Comparison of ENCODE assay signal across 10 cellular contexts in genomic region chr11:66510990-66511339, GRCh38. TPM values are rescaled to one million over a fixed set of nuclear protein-coding genes. Genes with fewer than 3 reads are reported as not detected.
A peak's percentile ranks its signal among the peaks of the same experiment; 100 is the strongest.
DNase-seq lines count a peak whose midpoint lies in the region; ATAC-seq, FAIRE-seq and TF ChIP-seq lines count a peak whose summit lies in the region.
"Had no signal": no experiment of that assay in that cellular context is flagged by ENCODE, and none has a peak within 500 bp of the region (broad histone marks: within the 10 kb centered on the region; RNA-seq: fewer than 3 reads in every experiment).

No MANE protein-coding gene starts in this region.

- H3K9me1 ChIP-seq in endothelial cell of umbilical vein (replicated peaks; ENCODE audit: control insufficient read depth, extremely low read depth, insufficient read depth, low read length) = no peaks in the 10 kb centered on the region

- H3K36me3 Mint-ChIP-seq in CD4-positive, CD25-positive, alpha-beta regulatory T cell = peaks cover 9% of the 10 kb centered on the region

- no peaks in the 10 kb centered on the region for H3K27me3 Mint-ChIP-seq in CD4-positive, CD25-positive, alpha-beta regulatory T cell

- peak overlapping the region; percentile 71 for H3K9ac ChIP-seq in NT2/D1 (ENCODE audit: insufficient read length, low read depth)
- peak overlapping the region; percentile 83 for H3K9ac ChIP-seq in endothelial cell of umbilical vein (replicated peaks; ENCODE audit: extremely low read depth, insufficient read depth, low read length)
- peak overlapping the region; percentile 66 for H3K9ac ChIP-seq in neuronal stem cell (ENCODE audit: low read depth, low read length, poor library complexity)

- peaks cover 5 to 19% (median 11%) of the 10 kb centered on the region in 4 donors for H3K4me1 Mint-ChIP-seq in CD4-positive, CD25-positive, alpha-beta regulatory T cell

- H2BK5ac ChIP-seq in neuronal stem cell (ENCODE audit: low read length) = no peak overlapping the region

- H3K4me3 Mint-ChIP-seq in CD4-positive, CD25-positive, alpha-beta regulatory T cell = peak overlapping the region; percentile 87 to 94 (median 88)

- peaks cover 3% of the 10 kb centered on the region for H3K79me1 ChIP-seq in neuronal stem cell (ENCODE audit: low read depth, low read length)

- no peak for FAIRE-seq in endothelial cell of umbilical vein (lab: Jason Lieb, UNC)

- TF ChIP-seq CTCF in endothelial cell of umbilical vein (IDR thresholded peaks at IDR 0.05; ENCODE audit: extremely low read depth in 1 of 2, insufficient read depth in 1 of 2, low read depth in 1 of 2, low read length in 2 of 2) = no peak

- TF ChIP-seq POLR2A in endothelial cell of umbilical vein (IDR thresholded peaks at IDR 0.05; ENCODE audit: low read depth, low read length) = no peak

- peak overlapping the region; percentile 95 for H3K4me3 ChIP-seq in CD4-positive, CD25-positive, alpha-beta regulatory T cell (ENCODE audit: low read depth, low read length)
- peak overlapping the region; percentile 94 for H3K4me3 ChIP-seq in NT2/D1 (ENCODE audit: insufficient read length, low read depth)
- peak overlapping the region; percentile 56 to 91 (median 89) for H3K4me3 ChIP-seq in endothelial cell of umbilical vein (replicated peaks in 1 of 3; ENCODE audit: insufficient read depth in 1 of 3, low read depth in 1 of 3, low read length in 3 of 3)
- H3K4me3 ChIP-seq in neuronal stem cell (ENCODE audit: low read length in 2 of 2) = peak overlapping the region; percentile 81 to 93

- no peak overlapping the region for H2AK5ac ChIP-seq in neuronal stem cell (ENCODE audit: low read depth, low read length)

- H2BK15ac ChIP-seq in neuronal stem cell (ENCODE audit: low read length) = no peak overlapping the region

- no peaks in the 10 kb centered on the region for H4K20me1 ChIP-seq in endothelial cell of umbilical vein (replicated peaks; ENCODE audit: control insufficient read depth, extremely low read depth, insufficient read depth, low read length)

- no CpG with 5 or more reads among the region's 5 CpGs for WGBS in neuronal stem cell (ENCODE audit: extremely low coverage in 2 of 2, insufficient read length in 2 of 2, insufficient replicate concordance in 1 of 2), 2 donors

- H3K9me3 Mint-ChIP-seq in CD4-positive, CD25-positive, alpha-beta regulatory T cell = peaks cover 0 to 2% (median 0%) of the 10 kb centered on the region in 7 donors

- H3K36me3 ChIP-seq in CD4-positive, CD25-positive, alpha-beta regulatory T cell (ENCODE audit: control insufficient read depth, insufficient read depth, low read length) = peaks cover 5% of the 10 kb centered on the region
- H3K36me3 ChIP-seq in NT2/D1 (ENCODE audit: insufficient read depth, insufficient read length, low read length) = peaks cover 63% of the 10 kb centered on the region
- H3K36me3 ChIP-seq in endothelial cell of umbilical vein (ENCODE audit: control insufficient read depth in 2 of 2, extremely low read depth in 1 of 2, insufficient read depth in 2 of 2, low read length in 2 of 2) = peaks cover 0 to 8% of the 10 kb centered on the region in 2 experiments
- peaks cover 20 to 48% of the 10 kb centered on the region in 2 donors for H3K36me3 ChIP-seq in neuronal stem cell (replicated peaks in 1 of 2; ENCODE audit: control insufficient read depth in 2 of 2, insufficient read depth in 2 of 2, low read length in 2 of 2)

- H3K9me3 ChIP-seq in CD4-positive, CD25-positive, alpha-beta regulatory T cell (ENCODE audit: control insufficient read depth in 2 of 2, low read length in 2 of 2) = no peaks in the 10 kb centered on the region
- H3K9me3 ChIP-seq in NT2/D1 (ENCODE audit: insufficient read depth, low read length) (no peaks in the 10 kb centered on the region), endothelial cell of umbilical vein (replicated peaks; ENCODE audit: control insufficient read depth, insufficient read depth, low read length) (no peaks in the 10 kb centered on the region), neuronal stem cell (replicated peaks in 1 of 2; ENCODE audit: control insufficient read depth in 2 of 2, insufficient read depth in 1 of 2, low read depth in 1 of 2, low read length in 2 of 2) (no peaks in the 10 kb centered on the region)

- peak overlapping the region; percentile 28 for H3K27ac ChIP-seq in CD4-positive, CD25-positive, alpha-beta regulatory T cell (ENCODE audit: insufficient read depth, low read length, poor library complexity, severe bottlenecking)
- H3K27ac ChIP-seq in endothelial cell of umbilical vein (ENCODE audit: insufficient read depth, low read depth, low read length) (no peak overlapping the region), neuronal stem cell (replicated peaks; ENCODE audit: low read length) (no peak overlapping the region)

- H3K4me1 ChIP-seq in CD4-positive, CD25-positive, alpha-beta regulatory T cell (ENCODE audit: control insufficient read depth, insufficient read depth, low read length, poor library complexity, severe bottlenecking) = peaks cover 10% of the 10 kb centered on the region
- H3K4me1 ChIP-seq in NT2/D1 (ENCODE audit: insufficient read depth, insufficient read length) (no peaks in the 10 kb centered on the region), endothelial cell of umbilical vein (ENCODE audit: control insufficient read depth, extremely low read depth, insufficient read depth, low read length) (peaks cover 5% of the 10 kb centered on the region), neuronal stem cell (ENCODE audit: control insufficient read depth in 2 of 2, insufficient read depth in 1 of 2, low read depth in 1 of 2, low read length in 2 of 2) (peaks cover 2% of the 10 kb centered on the region in 2 donors)

- CTCF ChIA-PET in endothelial cell of umbilical vein (lab: Charles Lee) = interaction anchor here (1.0 to 1.9 kb wide), 4 partner anchors 16 to 168 kb away, joined by 3 to 7 read pairs (median 3); partner anchors contain the start of gene PELI3

- no peak for ATAC-seq in CD4-positive, CD25-positive, alpha-beta regulatory T cell (ENCODE audit: low read depth in 2 of 2)
- ATAC-seq in GM18520 (IDR thresholded peaks at IDR 0.05; ENCODE audit: unreplicated experiment) (no peak), HG03457 (IDR thresholded peaks at IDR 0.05; ENCODE audit: unreplicated experiment) (no peak)

- H2BK12ac ChIP-seq in neuronal stem cell (ENCODE audit: low read length) = no peak overlapping the region

- H3K14ac ChIP-seq in neuronal stem cell (ENCODE audit: low read length) = no peak overlapping the region

- dilution Hi-C loops in endothelial cell of umbilical vein (cut with MboI; ENCODE audit: extremely low pct_ligation_motif_present, low sequenced_read_pairs) = no loop called here

- H3K4ac ChIP-seq in neuronal stem cell (ENCODE audit: low read length) = no peak overlapping the region

- no peak overlapping the region for H4K91ac ChIP-seq in neuronal stem cell (ENCODE audit: low read depth, low read length, poor library complexity)

- POLR2A ChIA-PET in endothelial cell of umbilical vein (lab: Charles Lee) = interaction anchor here (0.6 kb wide), 1 partner anchor 58 kb away, joined by 3 read pairs; no protein-coding TSS in a partner anchor

- H3K18ac ChIP-seq in neuronal stem cell (ENCODE audit: low read length) = no peak overlapping the region

- peak overlapping the region in 2 of 3 donors; percentile 80 to 82 for H3K27ac Mint-ChIP-seq in CD4-positive, CD25-positive, alpha-beta regulatory T cell

- no peak overlapping the region for H3K23ac ChIP-seq in neuronal stem cell (ENCODE audit: low read depth, low read length, poor library complexity)

- H4K8ac ChIP-seq in neuronal stem cell (ENCODE audit: low read depth, low read length) = no peak overlapping the region

- no peaks in the 10 kb centered on the region for H3K27me3 ChIP-seq in CD4-positive, CD25-positive, alpha-beta regulatory T cell (ENCODE audit: control insufficient read depth, insufficient read depth, low read length)
- H3K27me3 ChIP-seq in NT2/D1 (ENCODE audit: insufficient read depth, insufficient read length) (no peaks in the 10 kb centered on the region), endothelial cell of umbilical vein (ENCODE audit: control insufficient read depth in 2 of 2, insufficient read depth in 2 of 2, low read length in 2 of 2) (no peaks in the 10 kb centered on the region), neuronal stem cell (ENCODE audit: control insufficient read depth in 3 of 3, insufficient read depth in 3 of 3, low read depth in 1 of 3, low read length in 3 of 3) (no peaks in the 10 kb centered on the region)

- intact Hi-C loops in endothelial cell of umbilical vein (cut with micrococcal nuclease) = loop anchor here (1.0 to 2.0 kb wide), 3 partner anchors 31 to 45 kb away; partner anchors contain the start of genes DPP3 and PELI3

- peak overlapping the region; percentile 69 for H3K4me2 ChIP-seq in endothelial cell of umbilical vein (ENCODE audit: insufficient read depth, low read length)
- H3K4me2 ChIP-seq in neuronal stem cell (ENCODE audit: insufficient read depth, low read length, poor library complexity, severe bottlenecking) = peak overlapping the region; percentile 85

- no peak for DNase-seq in CD4-positive, CD25-positive, alpha-beta regulatory T cell
- DNase-seq in NT2/D1 (ENCODE audit: low read depth, low spot score) (no peak), endothelial cell of umbilical vein (ENCODE audit: low read depth, low spot score) (no peak), neuronal stem cell (ENCODE audit: low spot score) (no peak), NCI-H146 treated with DMSO at 0.1 percent for 48 hours (lab: John Stamatoyannopoulos, UW; ENCODE audit: unreplicated experiment) (no peak), NCI-H446 treated with DMSO at 0.1 percent for 48 hours (lab: John Stamatoyannopoulos, UW) (no peak)

- TSS peak; percentile 82 for BruUV-seq in endothelial cell of umbilical vein (replicated peaks; lab: Mats Ljungman, UMichigan)

- peak overlapping the region; percentile 83 for H2AFZ ChIP-seq in endothelial cell of umbilical vein (ENCODE audit: low read depth, low read length)
- H2AFZ ChIP-seq in neuronal stem cell (ENCODE audit: low read length) = peak overlapping the region; percentile 95

- H2BK120ac ChIP-seq in neuronal stem cell (ENCODE audit: low read depth, low read length) = no peak overlapping the region

- peaks cover 4% of the 10 kb centered on the region for H3K79me2 ChIP-seq in endothelial cell of umbilical vein (ENCODE audit: control insufficient read depth, insufficient read depth, low read length)

RNA-seq across cellular contexts. Expression of gene BBS1, which starts 0.5 kb away (rescaled TPM):
- total RNA-seq in CD4-positive, CD25-positive, alpha-beta regulatory T cell = 16.4 TPM
- 1 to 10 TPM; 5.6 to 9.4 (median 7.0) TPM for polyA plus RNA-seq in CD4-positive, CD25-positive, alpha-beta regulatory T cell
- 29.5 and 32.9 TPM in 2 replicates for total RNA-seq in endothelial cell of umbilical vein
- 27.7 and 29.2 TPM in 2 replicates for polyA plus RNA-seq in endothelial cell of umbilical vein
- polyA plus RNA-seq in endothelial cell of umbilical vein (2011; cell fraction: cytosol; rRNA removed) = 23.1 and 26.5 TPM in 2 replicates
- polyA plus RNA-seq in endothelial cell of umbilical vein (2011; cell fraction: nucleus; rRNA removed) = 80.0 and 81.9 TPM in 2 replicates
- 19.8 and 21.7 TPM in 2 replicates for polyA plus RNA-seq in endothelial cell of umbilical vein (2012)
- polyA minus RNA-seq in endothelial cell of umbilical vein = 31.1 and 39.1 TPM in 2 replicates
- 16.5 TPM for polyA minus RNA-seq in endothelial cell of umbilical vein (2011; cell fraction: cytosol; rRNA and poly(A)+ RNA removed)
- polyA minus RNA-seq in endothelial cell of umbilical vein (2011; cell fraction: nucleus; rRNA and poly(A)+ RNA removed) = 35.9 and 46.6 TPM in 2 replicates
- polyA plus RNA-seq in neuronal stem cell (2013, experiment 1 of 2) = 26.0 TPM
- polyA plus RNA-seq in neuronal stem cell (2013, experiment 2 of 2) = 25.7 TPM

RNA-seq across cellular contexts. Expression of gene DPP3, which starts 30.7 kb away (rescaled TPM):
- 29.5 TPM for total RNA-seq in CD4-positive, CD25-positive, alpha-beta regulatory T cell
- polyA plus RNA-seq in CD4-positive, CD25-positive, alpha-beta regulatory T cell = 10 to 100 TPM; 27.1 to 38.7 (median 32.8) TPM
- total RNA-seq in endothelial cell of umbilical vein = 46.4 and 56.0 TPM in 2 replicates
- polyA plus RNA-seq in endothelial cell of umbilical vein = 50.4 and 55.8 TPM in 2 replicates
- polyA plus RNA-seq in endothelial cell of umbilical vein (2011; cell fraction: cytosol; rRNA removed) = 39.8 and 40.3 TPM in 2 replicates
- polyA plus RNA-seq in endothelial cell of umbilical vein (2011; cell fraction: nucleus; rRNA removed) = 96.8 and 121 TPM in 2 replicates
- 47.1 and 69.1 TPM in 2 replicates for polyA plus RNA-seq in endothelial cell of umbilical vein (2012)
- polyA minus RNA-seq in endothelial cell of umbilical vein = 70.7 and 76.3 TPM in 2 replicates
- polyA minus RNA-seq in endothelial cell of umbilical vein (2011; cell fraction: cytosol; rRNA and poly(A)+ RNA removed) = 81.0 TPM
- polyA minus RNA-seq in endothelial cell of umbilical vein (2011; cell fraction: nucleus; rRNA and poly(A)+ RNA removed) = 21.3 and 44.4 TPM in 2 replicates
- 23.4 TPM for polyA plus RNA-seq in neuronal stem cell (2013, experiment 1 of 2)
- 23.8 TPM for polyA plus RNA-seq in neuronal stem cell (2013, experiment 2 of 2)

RNA-seq across cellular contexts. Expression of gene ZDHHC24, which starts 34.9 kb away (rescaled TPM):
- total RNA-seq in CD4-positive, CD25-positive, alpha-beta regulatory T cell = 15.5 TPM
- polyA plus RNA-seq in CD4-positive, CD25-positive, alpha-beta regulatory T cell = 10 to 100 TPM; 14.1 to 20.6 (median 15.0) TPM
- 18.3 and 20.1 TPM in 2 replicates for total RNA-seq in endothelial cell of umbilical vein
- polyA plus RNA-seq in endothelial cell of umbilical vein = 21.1 and 27.6 TPM in 2 replicates
- polyA plus RNA-seq in endothelial cell of umbilical vein (2011; cell fraction: cytosol; rRNA removed) = 10.1 and 14.3 TPM in 2 replicates
- 4.6 and 5.8 TPM in 2 replicates for polyA plus RNA-seq in endothelial cell of umbilical vein (2011; cell fraction: nucleus; rRNA removed)
- 6.5 and 12.1 TPM in 2 replicates for polyA plus RNA-seq in endothelial cell of umbilical vein (2012)
- polyA minus RNA-seq in endothelial cell of umbilical vein = 11.0 and 12.2 TPM in 2 replicates
- polyA minus RNA-seq in endothelial cell of umbilical vein (2011; cell fraction: cytosol; rRNA and poly(A)+ RNA removed) = 13.2 TPM
- polyA minus RNA-seq in endothelial cell of umbilical vein (2011; cell fraction: nucleus; rRNA and poly(A)+ RNA removed) = 2.9 and 4.5 TPM in 2 replicates
- polyA plus RNA-seq in neuronal stem cell (2013, experiment 1 of 2) = 5.8 TPM
- polyA plus RNA-seq in neuronal stem cell (2013, experiment 2 of 2) = 5.8 TPM

RNA-seq across cellular contexts. Expression of gene ACTN3, which starts 35.7 kb away (rescaled TPM):
- total RNA-seq in CD4-positive, CD25-positive, alpha-beta regulatory T cell = not detected
- not detected for polyA plus RNA-seq in CD4-positive, CD25-positive, alpha-beta regulatory T cell
- 0.18 TPM in 1 of 2 replicates, not detected in the other for total RNA-seq in endothelial cell of umbilical vein
- 0.10 and 0.17 TPM in 2 replicates for polyA plus RNA-seq in endothelial cell of umbilical vein
- 0.04 TPM in 2 replicates for polyA plus RNA-seq in endothelial cell of umbilical vein (2011; cell fraction: cytosol; rRNA removed)
- polyA plus RNA-seq in endothelial cell of umbilical vein (2011; cell fraction: nucleus; rRNA removed) = 0.22 and 0.27 TPM in 2 replicates
- polyA plus RNA-seq in endothelial cell of umbilical vein (2012) = not detected in 2 replicates
- polyA minus RNA-seq in endothelial cell of umbilical vein = not detected in 2 replicates
- not detected for polyA minus RNA-seq in endothelial cell of umbilical vein (2011; cell fraction: cytosol; rRNA and poly(A)+ RNA removed)
- polyA minus RNA-seq in endothelial cell of umbilical vein (2011; cell fraction: nucleus; rRNA and poly(A)+ RNA removed) = not detected in 2 replicates
- polyA plus RNA-seq in neuronal stem cell (2013, experiment 1 of 2) = 15.3 TPM
- 14.8 TPM for polyA plus RNA-seq in neuronal stem cell (2013, experiment 2 of 2)
- total RNA-seq: renal cortical epithelial cell; T-helper 1 cell treated with Interleukin-12 subunit alpha and Interleukin-12 subunit beta and Interleukin-4 antibody, amounts not matched to agents 30 ng/mL and 1 ng/mL, for 36 hours had no signal

RNA-seq across cellular contexts. Expression of gene PELI3, which starts 44.3 kb away (rescaled TPM):
- total RNA-seq in CD4-positive, CD25-positive, alpha-beta regulatory T cell = 9.6 TPM
- polyA plus RNA-seq in CD4-positive, CD25-positive, alpha-beta regulatory T cell = 1 to 10 TPM; 4.4 to 9.3 (median 5.7) TPM
- 2.9 and 5.5 TPM in 2 replicates for total RNA-seq in endothelial cell of umbilical vein
- 2.8 and 3.0 TPM in 2 replicates for polyA plus RNA-seq in endothelial cell of umbilical vein
- polyA plus RNA-seq in endothelial cell of umbilical vein (2011; cell fraction: cytosol; rRNA removed) = 1.6 and 2.3 TPM in 2 replicates
- polyA plus RNA-seq in endothelial cell of umbilical vein (2011; cell fraction: nucleus; rRNA removed) = 3.7 and 4.4 TPM in 2 replicates
- polyA plus RNA-seq in endothelial cell of umbilical vein (2012) = 2.5 and 2.8 TPM in 2 replicates
- polyA minus RNA-seq in endothelial cell of umbilical vein = 2.4 and 2.6 TPM in 2 replicates
- polyA minus RNA-seq in endothelial cell of umbilical vein (2011; cell fraction: cytosol; rRNA and poly(A)+ RNA removed) = 4.8 TPM
- polyA minus RNA-seq in endothelial cell of umbilical vein (2011; cell fraction: nucleus; rRNA and poly(A)+ RNA removed) = 3.9 and 4.1 TPM in 2 replicates
- polyA plus RNA-seq in neuronal stem cell (2013, experiment 1 of 2) = 6.4 TPM
- polyA plus RNA-seq in neuronal stem cell (2013, experiment 2 of 2) = 6.3 TPM
